Comparison of ENCODE assay signal across 2 cellular contexts in genomic region chrX:16797841-16798240, GRCh38.
TF ChIP-seq lines count a peak whose summit lies in the region.

No MANE protein-coding gene starts in this region.

TF ChIP-seq in SK-N-SH treated with all-trans-retinoic acid at 6 μM for 48 hours, 23 proteins besides CTCF, POLR2A, EP300 and RAD21 (continued from another document):
- TF ChIP-seq CSRNP3 (CRISPR knock-in tag; IDR thresholded peaks at IDR 0.05) (no peak), ESRRG (CRISPR knock-in tag; IDR thresholded peaks at IDR 0.05) (no peak), ZFP3 (CRISPR knock-in tag; IDR thresholded peaks at IDR 0.05) (no peak), SNAI2 (CRISPR knock-in tag; IDR thresholded peaks at IDR 0.05) (no peak), CSDC2 (CRISPR knock-in tag; IDR thresholded peaks at IDR 0.05) (no peak), ZNF8 (CRISPR knock-in tag; IDR thresholded peaks at IDR 0.05) (no peak), TCF4 (CRISPR knock-in tag; IDR thresholded peaks at IDR 0.05; ENCODE audit: borderline replicate concordance) (no peak), RARB (CRISPR knock-in tag; IDR thresholded peaks at IDR 0.05) (no peak), ARNTL (CRISPR knock-in tag; IDR thresholded peaks at IDR 0.05; ENCODE audit: borderline replicate concordance, low read depth) (no peak), ZNF565 (CRISPR knock-in tag; conservative IDR thresholded peaks at IDR 0.05; ENCODE audit: low read depth) (no peak), ZC3H10 (CRISPR knock-in tag; IDR thresholded peaks at IDR 0.05) (no peak), TOX (CRISPR knock-in tag; IDR thresholded peaks at IDR 0.05; ENCODE audit: borderline replicate concordance) (no peak), OSR1 (CRISPR knock-in tag; IDR thresholded peaks at IDR 0.05) (no peak), POU6F1 (CRISPR knock-in tag; IDR thresholded peaks at IDR 0.05; ENCODE audit: borderline replicate concordance, low read depth) (no peak), GLIS3 (CRISPR knock-in tag; IDR thresholded peaks at IDR 0.05) (no peak), PATZ1 (CRISPR knock-in tag; IDR thresholded peaks at IDR 0.05; ENCODE audit: borderline replicate concordance) (no peak), TSHZ2 (CRISPR knock-in tag; IDR thresholded peaks at IDR 0.05) (no peak)

TF ChIP-seq in SK-N-SH, 30 proteins besides CTCF, POLR2A, EP300 and RAD21 (continued from another document):
- TF ChIP-seq USF2 (IDR thresholded peaks at IDR 0.05; ENCODE audit: borderline replicate concordance, low read depth, low read length) (no peak), ELF1 (IDR thresholded peaks at IDR 0.05) (no peak), ZBTB33 (IDR thresholded peaks at IDR 0.05; ENCODE audit: borderline replicate concordance, low read depth) (no peak), POLR2AphosphoS5 (IDR thresholded peaks at IDR 0.05; ENCODE audit: low read depth, low read length) (no peak), SIN3A (IDR thresholded peaks at IDR 0.05; ENCODE audit: borderline replicate concordance, low read depth, low read length) (no peak), FOXJ3 (CRISPR knock-in tag; IDR thresholded peaks at IDR 0.05) (no peak), FOXM1 (IDR thresholded peaks at IDR 0.05; ENCODE audit: low read depth) (no peak), NFIC (IDR thresholded peaks at IDR 0.05; ENCODE audit: borderline replicate concordance) (no peak)
